23 cellular contexts compared by ENCODE assay signal in the genomic region with DNA sequence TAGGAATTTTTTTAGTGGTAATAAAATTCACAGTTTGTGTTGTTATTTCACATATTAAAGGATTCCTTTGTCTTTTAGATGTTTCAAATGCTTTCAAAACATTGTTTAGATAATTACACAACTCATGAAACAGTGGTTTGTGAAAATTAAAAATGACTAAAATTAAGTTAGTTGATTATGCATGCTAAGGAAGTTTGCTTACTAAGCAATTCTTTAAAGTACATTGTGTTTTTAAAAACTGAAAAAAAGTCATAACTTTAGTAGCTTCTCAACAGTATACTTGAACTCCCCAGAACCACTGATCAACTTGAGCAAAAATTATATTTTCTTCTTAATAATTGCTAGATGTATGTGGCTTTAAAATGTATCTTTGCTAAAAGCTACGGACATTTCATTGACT.
A peak's percentile ranks its signal among the peaks of the same experiment; 100 is the strongest.
DNase-seq lines count a peak whose midpoint lies in the region; ATAC-seq, FAIRE-seq and TF ChIP-seq lines count a peak whose summit lies in the region.
"Had no signal": no experiment of that assay in that cellular context is flagged by ENCODE, and none has a peak within 500 bp of the region (broad histone marks: within the 10 kb centered on the region; RNA-seq: fewer than 3 reads in every experiment).

No MANE protein-coding gene starts in this region.

- H3K79me2 ChIP-seq in HepG2 (ENCODE audit: insufficient read depth, low read length), result no peaks in the 10 kb centered on the region
- H3K79me2 ChIP-seq in H1 (ENCODE audit: control insufficient read depth in 1 of 2, insufficient read depth in 2 of 2, low read length in 2 of 2), result no peaks in the 10 kb centered on the region

- no peak overlapping the region for H2AK5ac ChIP-seq in H1 (ENCODE audit: low read depth, low read length)

- H3K9me3 ChIP-seq in HepG2 (ENCODE audit: low read length), result no peaks in the 10 kb centered on the region
- H3K9me3 ChIP-seq in right lobe of liver, result no peaks in the 10 kb centered on the region
- H3K9me3 ChIP-seq in H1 (ENCODE audit: insufficient read depth in 2 of 2, low read depth in 1 of 2, low read length in 1 of 2), result no peaks in the 10 kb centered on the region
- no peaks in the 10 kb centered on the region for H3K9me3 ChIP-seq in upper lobe of left lung
- H3K9me3 ChIP-seq: HAP-1 had no signal

- ATAC-seq in HepG2, result no peak
- no peak for ATAC-seq in right lobe of liver
- no peak for ATAC-seq in upper lobe of left lung (ENCODE audit: low FRiP score in 2 of 2)
- ATAC-seq in HG02852 (IDR thresholded peaks at IDR 0.05; ENCODE audit: unreplicated experiment), result no peak

- BruUV-seq in HepG2 (replicated peaks; lab: Mats Ljungman, UMichigan), result no TSS peak

- POLR2A ChIA-PET in HepG2 (lab: Yijun Ruan, JAX), result no interaction called here
- POLR2A ChIA-PET in H1 (lab: Charles Lee; ENCODE audit: partially characterized antibody), result no interaction called here

- H2BK15ac ChIP-seq in H1 (ENCODE audit: low read length), result no peak overlapping the region

- no peak overlapping the region for H2BK120ac ChIP-seq in H1 (replicated peaks; ENCODE audit: low read depth, low read length)

- no peak for FAIRE-seq in HepG2 (lab: Jason Lieb, UNC)
- FAIRE-seq in H1 (lab: Jason Lieb, UNC), result no peak
- FAIRE-seq: A204.1, G401.6, GM12892, H54 had no signal

- H2BK5ac ChIP-seq in H1 (ENCODE audit: low read depth, low read length), result no peak overlapping the region

- H4K91ac ChIP-seq in H1 (replicated peaks; ENCODE audit: insufficient read length, low read length), result no peak overlapping the region

- no peak overlapping the region for H3K27ac ChIP-seq in HepG2 (ENCODE audit: extremely low read length, insufficient read depth, low read length)
- H3K27ac ChIP-seq in right lobe of liver, result no peak overlapping the region
- H3K27ac ChIP-seq in VCaP, result peak overlapping the region; percentile 3; the same call in 1 of the 2 replicates
- H3K27ac ChIP-seq in H1 (ENCODE audit: low read depth, low read length), result no peak overlapping the region
- no peak overlapping the region for H3K27ac ChIP-seq in upper lobe of left lung
- H3K27ac ChIP-seq: 22Rv1, GM23248 had no signal

- H3K23ac ChIP-seq in H1 (ENCODE audit: insufficient read length), result no peak overlapping the region

- no peak overlapping the region for H3K18ac ChIP-seq in H1 (ENCODE audit: extremely low read depth, low read length)

- no peak overlapping the region for H3K4ac ChIP-seq in H1 (replicated peaks; ENCODE audit: insufficient read length, low read depth, low read length)

- CTCF ChIA-PET in HepG2 (lab: Yijun Ruan, JAX; ENCODE audit: low intra/inter-chr PET ratio, low total read pairs) (no interaction called here), H1 (lab: Charles Lee; ENCODE audit: partially characterized antibody) (interaction anchor here (0.6 to 1.3 kb wide), 2 partner anchors 9 to 445 kb away, joined by 3 to 6 read pairs; no protein-coding TSS in a partner anchor)

- H2BK12ac ChIP-seq in H1 (ENCODE audit: low read depth, low read length), result no peak overlapping the region

- H4K20me1 ChIP-seq in HepG2 (ENCODE audit: insufficient read depth, low read length) (no peaks in the 10 kb centered on the region), H1 (replicated peaks in 1 of 2; ENCODE audit: control insufficient read depth in 1 of 2, insufficient read depth in 2 of 2, low read length in 2 of 2) (no peaks in the 10 kb centered on the region)

- no peak overlapping the region for H4K8ac ChIP-seq in H1 (ENCODE audit: extremely low read depth, insufficient read depth, low read length)

- TF ChIP-seq POLR2A in HepG2 (IDR thresholded peaks at IDR 0.05; ENCODE audit: insufficient read depth in 1 of 2, low read depth in 2 of 2, low read length in 2 of 2) (no peak), right lobe of liver (IDR thresholded peaks at IDR 0.05) (no peak), H1 (IDR thresholded peaks at IDR 0.05; ENCODE audit: control extremely low read depth in 1 of 2, low read depth in 2 of 2, low read length in 2 of 2) (no peak), upper lobe of left lung (IDR thresholded peaks at IDR 0.05) (no peak)

- no peak for TF ChIP-seq EP300 in HepG2 (IDR thresholded peaks at IDR 0.05; ENCODE audit: low read depth in 2 of 2, low read length in 2 of 2)
- TF ChIP-seq EP300 in HepG2 (CRISPR knock-in tag; IDR thresholded peaks at IDR 0.05; ENCODE audit: borderline replicate concordance), result no peak
- TF ChIP-seq EP300 in H1 (IDR thresholded peaks at IDR 0.05; ENCODE audit: borderline replicate concordance in 1 of 2, low read depth in 2 of 2, low read length in 2 of 2), result no peak
- no peak for TF ChIP-seq EP300 in upper lobe of left lung (IDR thresholded peaks at IDR 0.05)

- intact Hi-C loops in HepG2 (cut with micrococcal nuclease; ENCODE audit: unreplicated experiment) (no loop called here), right lobe of liver (cut with DNase I) (no loop called here)

- H3K4me1 ChIP-seq in HepG2 (ENCODE audit: insufficient read depth, low read length) (no peaks in the 10 kb centered on the region), right lobe of liver (no peaks in the 10 kb centered on the region), H1 (replicated peaks in 1 of 4; ENCODE audit: control insufficient read depth in 3 of 4, insufficient read depth in 4 of 4, low read length in 3 of 4) (0 out of 7 replicates have a peak, but pooled peaks cover 0 to 3% (median 0%) of the 10 kb centered on the region in 4 experiments), upper lobe of left lung (no peaks in the 10 kb centered on the region)
- H3K4me1 ChIP-seq: HAP-1 had no signal

- no peaks in the 10 kb centered on the region for H3K27me3 ChIP-seq in HepG2 (ENCODE audit: control insufficient read depth in 1 of 2, insufficient read depth in 2 of 2, low read length in 2 of 2)
- no peaks in the 10 kb centered on the region for H3K27me3 ChIP-seq in right lobe of liver
- H3K27me3 ChIP-seq in H1 (replicated peaks in 1 of 4; ENCODE audit: control insufficient read depth in 3 of 4, extremely low read depth in 1 of 4, insufficient read depth in 3 of 4, low read length in 3 of 4), result no peaks in the 10 kb centered on the region
- H3K27me3 ChIP-seq in upper lobe of left lung, result no peaks in the 10 kb centered on the region

- H3K4me2 ChIP-seq in HepG2 (ENCODE audit: low read depth, low read length), result no peak overlapping the region
- H3K4me2 ChIP-seq in H1 (ENCODE audit: insufficient read depth in 1 of 2, low read depth in 2 of 2, low read length in 2 of 2), result no peak overlapping the region

- no peak overlapping the region for H3K14ac ChIP-seq in H1 (ENCODE audit: insufficient read length)

- no peak overlapping the region for H3K4me3 ChIP-seq in HepG2 (replicated peaks in 1 of 3; ENCODE audit: insufficient read depth in 1 of 3, low read depth in 2 of 3, low read length in 3 of 3)
- no peak overlapping the region for H3K4me3 ChIP-seq in right lobe of liver
- H3K4me3 ChIP-seq in H1 (ENCODE audit: extremely low read depth in 1 of 4, insufficient read depth in 2 of 4, low read depth in 3 of 4, low read length in 4 of 4), result no peak overlapping the region
- H3K4me3 ChIP-seq in upper lobe of left lung, result no peak overlapping the region
- H3K4me3 ChIP-seq: GM23248, HAP-1 had no signal

- H3K9ac ChIP-seq in HepG2 (ENCODE audit: insufficient read depth, low read depth, low read length), result no peak overlapping the region
- H3K9ac ChIP-seq in H1 (replicated peaks in 1 of 4; ENCODE audit: extremely low read depth in 1 of 4, low read depth in 3 of 4, low read length in 3 of 4), result no peak overlapping the region
- H3K9ac ChIP-seq: GM23248 had no signal

- in situ Hi-C loops in HepG2 (cut with HindIII; ENCODE audit: extremely low pct_ligation_motif_present, low pct_unique_long_range_greater_than_20kb), result no loop called here

- TF ChIP-seq RAD21 in HepG2 (CRISPR knock-in tag; IDR thresholded peaks at IDR 0.05), result no peak
- no peak for TF ChIP-seq RAD21 in H1 (IDR thresholded peaks at IDR 0.05 in 1 of 2, conservative IDR thresholded peaks at IDR 0.05 in 1 of 2; ENCODE audit: low read depth in 2 of 2, low read length in 2 of 2)

- H3K36me3 ChIP-seq in HepG2 (replicated peaks in 1 of 2; ENCODE audit: control insufficient read depth in 1 of 2, insufficient read depth in 2 of 2, low read length in 2 of 2), result no peaks in the 10 kb centered on the region
- H3K36me3 ChIP-seq in right lobe of liver, result no peaks in the 10 kb centered on the region
- H3K36me3 ChIP-seq in H1 (ENCODE audit: control insufficient read depth in 2 of 4, insufficient read depth in 4 of 4, low read length in 3 of 4), result no peaks in the 10 kb centered on the region
- H3K36me3 ChIP-seq in upper lobe of left lung, result no peaks in the 10 kb centered on the region
- H3K36me3 ChIP-seq: HAP-1 had no signal

- H4K5ac ChIP-seq in H1 (ENCODE audit: insufficient read length, low read depth, low read length), result no peak overlapping the region

- no peaks in the 10 kb centered on the region for H3K79me1 ChIP-seq in H1 (ENCODE audit: low read depth, low read length)

- no peaks in the 10 kb centered on the region for H3K23me2 ChIP-seq in H1 (ENCODE audit: low read depth, low read length)

- WGBS in HepG2 (ENCODE audit: low lambda C conversion rate), result 0% methylated on average over 1 of the region's 1 CpG
- WGBS in right lobe of liver (ENCODE audit: insufficient coverage, low coverage, low lambda C conversion rate, missing lambda C conversion rate), result 38% methylated on average over 1 of the region's 1 CpG
- 100% methylated on average over 1 of the region's 1 CpG; no CpG with 5 or more reads in 1 of the 2 experiments for WGBS in H1 (ENCODE audit: extremely low coverage in 1 of 2, insufficient coverage in 1 of 2, insufficient read length in 1 of 2, insufficient replicate concordance in 2 of 2, low coverage in 1 of 2, low lambda C conversion rate in 2 of 2, missing lambda C conversion rate in 1 of 2), 2 experiments
- WGBS in upper lobe of left lung, 2 donors, result 83 to 95% methylated on average over 1 of the region's 1 CpG

- H2AFZ ChIP-seq in HepG2 (ENCODE audit: low read length) (no peak overlapping the region), H1 (ENCODE audit: low read length) (no peak overlapping the region)
- H2AFZ ChIP-seq: GM23248 had no signal

- H3K56ac ChIP-seq in H1 (replicated peaks; ENCODE audit: insufficient read length, low read depth, low read length), result no peak overlapping the region

- DNase-seq in HepG2 (ENCODE audit: low spot score) (no peak), right lobe of liver (no peak), H1 (ENCODE audit: low read depth in 1 of 2, low spot score in 2 of 2) (no peak), Ammon's horn (ENCODE audit: low spot score) (no peak), upper lobe of left lung (no peak), GM20000 (ENCODE audit: low spot score) (no peak)
- DNase-seq: ACHN; AML-193; C1 segment of cervical spinal cord; Calu3; CD4-positive, alpha-beta memory T cell; COR-L47; DMS153; DND-41; GM23248 had no signal

- TF ChIP-seq CTCF in HepG2 (CRISPR knock-in tag; IDR thresholded peaks at IDR 0.05), result no peak
- TF ChIP-seq CTCF in right lobe of liver (IDR thresholded peaks at IDR 0.05), result no peak
- TF ChIP-seq CTCF in VCaP (conservative IDR thresholded peaks at IDR 0.05), result no peak
- no peak for TF ChIP-seq CTCF in H1 (IDR thresholded peaks at IDR 0.05; ENCODE audit: control extremely low read depth in 1 of 3, insufficient read depth in 1 of 3, low read depth in 1 of 3, low read length in 3 of 3)
- TF ChIP-seq CTCF in upper lobe of left lung (IDR thresholded peaks at IDR 0.05), result no peak
- no peak for TF ChIP-seq CTCF in GM20000 (IDR thresholded peaks at IDR 0.05; ENCODE audit: extremely low read depth, missing control alignments)

- no peak overlapping the region for H2BK20ac ChIP-seq in H1 (ENCODE audit: low read length)

Comparison
In these comparisons a context has a peak if more than half of its experiments do, and no peak if none do; other contexts are left out.
1. Of the 41 proteins assayed by ChIP-seq in both HepG2 and H1: peak only in HepG2: none; only in H1: none; in both: MAFK; in neither: 40.